Comparison of ENCODE assay signal across 18 cellular contexts in the genomic region with DNA sequence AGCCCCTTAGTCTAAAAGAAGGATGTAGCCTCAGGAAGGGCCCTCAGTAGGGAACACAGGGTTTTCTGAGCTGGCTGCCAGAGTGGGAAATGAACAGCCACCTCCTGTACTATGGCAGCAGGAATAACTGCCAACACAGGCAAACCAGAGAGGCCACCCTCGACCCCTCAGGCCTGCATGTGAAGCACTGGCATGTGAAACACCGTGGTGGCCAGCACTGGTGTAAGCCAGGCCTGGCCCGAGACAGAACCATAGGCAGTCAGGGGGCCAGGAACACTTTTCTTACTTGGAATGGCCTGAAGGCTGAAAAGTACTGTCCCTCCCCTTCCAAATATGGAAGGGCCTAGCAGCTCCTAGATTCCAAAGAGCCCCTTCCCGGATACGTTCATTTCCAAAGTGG.
"Had no signal": no experiment of that assay in that cellular context is flagged by ENCODE, and none has a peak within 500 bp of the region (broad histone marks: within the 10 kb centered on the region; RNA-seq: fewer than 3 reads in every experiment).

No MANE protein-coding gene starts in this region.

- H3K4me1 Mint-ChIP-seq: activated B cell treated with CpG ODN at 0.5 μM for 24 hours had no signal

- H3K27me3 ChIP-seq: gastrocnemius medialis, heart left ventricle, thyroid gland had no signal

- H3K9me3 ChIP-seq: gastrocnemius medialis, heart left ventricle, thyroid gland had no signal

- H3K27ac ChIP-seq: gastrocnemius medialis, heart left ventricle, thyroid gland had no signal

- H3K4me3 ChIP-seq: gastrocnemius medialis, heart left ventricle, thyroid gland had no signal

- H3K36me3 ChIP-seq: thyroid gland had no signal

- ATAC-seq: activated CD8-positive, alpha-beta T cell treated with anti-CD3 and anti-CD28 coated beads, Interleukin-2, amount 10 ng/mL, durations not matched to agents 7 days and 5 days; gastrocnemius medialis; heart left ventricle; naive thymus-derived CD8-positive, alpha-beta T cell had no signal

- H3K9me3 Mint-ChIP-seq: activated B cell treated with CpG ODN at 0.5 μM for 24 hours; activated naive CD4-positive, alpha-beta T cell treated with anti-CD3 and anti-CD28 coated beads for 36 hours; activated T-cell treated with anti-CD3 and anti-CD28 coated beads, Interleukin-2, amount 50 U/mL, for 24 hours; naive thymus-derived CD8-positive, alpha-beta T cell had no signal

- H3K4me1 ChIP-seq: gastrocnemius medialis, heart left ventricle, thyroid gland had no signal

- H3K4me3 Mint-ChIP-seq: activated B cell treated with CpG ODN at 0.5 μM for 24 hours; activated CD8-positive, alpha-beta T cell treated with anti-CD3 and anti-CD28 coated beads, Interleukin-2, amount 10 ng/mL, durations not matched to agents 7 days and 5 days; activated naive CD4-positive, alpha-beta T cell treated with anti-CD3 and anti-CD28 coated beads for 36 hours; activated T-cell treated with anti-CD3 and anti-CD28 coated beads, Interleukin-2, amount 50 U/mL, for 24 hours; naive thymus-derived CD8-positive, alpha-beta T cell had no signal

- H3K27me3 Mint-ChIP-seq: activated B cell treated with CpG ODN at 0.5 μM for 24 hours; activated T-cell treated with anti-CD3 and anti-CD28 coated beads, Interleukin-2, amount 50 U/mL, for 24 hours; naive thymus-derived CD8-positive, alpha-beta T cell had no signal

- H3K27ac Mint-ChIP-seq: activated B cell treated with CpG ODN at 0.5 μM for 24 hours; activated CD8-positive, alpha-beta T cell treated with anti-CD3 and anti-CD28 coated beads, Interleukin-2, amount 10 ng/mL, durations not matched to agents 7 days and 5 days; activated naive CD4-positive, alpha-beta T cell treated with anti-CD3 and anti-CD28 coated beads for 36 hours; activated T-cell treated with anti-CD3 and anti-CD28 coated beads, Interleukin-2, amount 50 U/mL, for 24 hours had no signal

- DNase-seq: activated B cell treated with CpG ODN at 0.5 μM for 24 hours; activated CD4-positive, alpha-beta T cell treated with anti-CD3 and anti-CD28 coated beads for 48 hours; activated CD8-positive, alpha-beta T cell treated with anti-CD3 and anti-CD28 coated beads, Interleukin-2, amount 10 ng/mL, durations not matched to agents 7 days and 5 days; activated naive CD4-positive, alpha-beta T cell treated with anti-CD3 and anti-CD28 coated beads for 36 hours; activated T-cell treated with anti-CD3 and anti-CD28 coated beads, Interleukin-2, amount 50 U/mL, for 24 hours; cortex of kidney; erythroblast; gastrocnemius medialis; heart left ventricle; kidney glomerular epithelial cell; mesendoderm; naive thymus-derived CD8-positive, alpha-beta T cell; retina; stimulated activated CD8-positive, alpha-beta memory T cell treated with anti-CD3 and anti-CD28 coated beads, Interleukin-4, amount 100 ng/mL, for 48 hours; stimulated activated naive CD4-positive, alpha-beta T cell; T-helper 1 cell; T-helper 9 cell; thyroid gland had no signal
